Comparison of ENCODE assay signal across 1 cellular context in the genomic region with DNA sequence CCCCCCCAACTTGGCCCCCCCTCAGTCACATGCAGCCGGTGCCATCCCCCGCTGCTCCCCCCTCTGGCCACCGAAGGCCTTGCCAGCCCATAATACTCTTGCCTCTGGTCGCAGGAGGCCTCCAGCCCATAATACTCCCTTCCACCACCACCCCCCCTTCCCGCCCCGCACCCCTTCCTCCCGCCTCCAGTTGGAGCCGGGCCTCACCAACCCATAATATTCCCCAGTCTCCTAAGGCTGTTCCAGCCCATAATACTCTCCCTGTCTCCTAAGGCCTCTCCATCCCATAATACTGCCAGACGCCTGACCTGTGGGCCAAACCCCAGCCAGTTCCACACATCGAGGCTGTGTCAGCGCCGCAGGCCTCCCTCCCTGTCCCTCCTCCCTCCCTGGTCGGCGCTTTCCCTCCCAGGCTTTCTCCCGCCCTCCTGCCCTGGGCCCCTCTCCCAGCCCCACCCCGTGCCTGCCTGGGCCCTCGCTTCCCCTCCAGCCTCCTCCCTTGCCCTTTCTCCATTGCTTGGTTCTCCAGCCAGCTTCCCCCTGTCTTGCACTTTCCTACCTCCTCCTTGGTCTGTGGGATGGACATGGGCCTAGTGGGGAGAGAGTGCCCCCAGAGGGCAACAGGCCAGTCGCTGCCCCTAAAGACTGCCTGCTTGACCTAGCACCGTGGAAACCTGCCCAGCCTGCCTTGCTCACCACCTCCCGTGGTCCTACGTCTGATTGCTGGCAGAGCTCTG.
TF ChIP-seq lines count a peak whose summit lies in the region.

No MANE protein-coding gene starts in this region.

TF ChIP-seq in GM12878, 131 proteins besides CTCF, POLR2A, EP300 and RAD21 (continues in another document):
- TF ChIP-seq, protein P1, sequence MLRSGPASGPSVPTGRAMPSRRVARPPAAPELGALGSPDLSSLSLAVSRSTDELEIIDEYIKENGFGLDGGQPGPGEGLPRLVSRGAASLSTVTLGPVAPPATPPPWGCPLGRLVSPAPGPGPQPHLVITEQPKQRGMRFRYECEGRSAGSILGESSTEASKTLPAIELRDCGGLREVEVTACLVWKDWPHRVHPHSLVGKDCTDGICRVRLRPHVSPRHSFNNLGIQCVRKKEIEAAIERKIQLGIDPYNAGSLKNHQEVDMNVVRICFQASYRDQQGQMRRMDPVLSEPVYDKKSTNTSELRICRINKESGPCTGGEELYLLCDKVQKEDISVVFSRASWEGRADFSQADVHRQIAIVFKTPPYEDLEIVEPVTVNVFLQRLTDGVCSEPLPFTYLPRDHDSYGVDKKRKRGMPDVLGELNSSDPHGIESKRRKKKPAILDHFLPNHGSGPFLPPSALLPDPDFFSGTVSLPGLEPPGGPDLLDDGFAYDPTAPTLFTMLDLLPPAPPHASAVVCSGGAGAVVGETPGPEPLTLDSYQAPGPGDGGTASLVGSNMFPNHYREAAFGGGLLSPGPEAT (IDR thresholded peaks at IDR 0.05; ENCODE audit: low read depth) = no peak
- TF ChIP-seq, protein P2, sequence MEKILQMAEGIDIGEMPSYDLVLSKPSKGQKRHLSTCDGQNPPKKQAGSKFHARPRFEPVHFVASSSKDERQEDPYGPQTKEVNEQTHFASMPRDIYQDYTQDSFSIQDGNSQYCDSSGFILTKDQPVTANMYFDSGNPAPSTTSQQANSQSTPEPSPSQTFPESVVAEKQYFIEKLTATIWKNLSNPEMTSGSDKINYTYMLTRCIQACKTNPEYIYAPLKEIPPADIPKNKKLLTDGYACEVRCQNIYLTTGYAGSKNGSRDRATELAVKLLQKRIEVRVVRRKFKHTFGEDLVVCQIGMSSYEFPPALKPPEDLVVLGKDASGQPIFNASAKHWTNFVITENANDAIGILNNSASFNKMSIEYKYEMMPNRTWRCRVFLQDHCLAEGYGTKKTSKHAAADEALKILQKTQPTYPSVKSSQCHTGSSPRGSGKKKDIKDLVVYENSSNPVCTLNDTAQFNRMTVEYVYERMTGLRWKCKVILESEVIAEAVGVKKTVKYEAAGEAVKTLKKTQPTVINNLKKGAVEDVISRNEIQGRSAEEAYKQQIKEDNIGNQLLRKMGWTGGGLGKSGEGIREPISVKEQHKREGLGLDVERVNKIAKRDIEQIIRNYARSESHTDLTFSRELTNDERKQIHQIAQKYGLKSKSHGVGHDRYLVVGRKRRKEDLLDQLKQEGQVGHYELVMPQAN (conservative IDR thresholded peaks at IDR 0.05) = no peak
- TF ChIP-seq TARDBP (IDR thresholded peaks at IDR 0.05; ENCODE audit: borderline replicate concordance) = no peak
- no peak for TF ChIP-seq TCF7 (IDR thresholded peaks at IDR 0.05; ENCODE audit: borderline replicate concordance)
- no peak for TF ChIP-seq POLR2AphosphoS5 (IDR thresholded peaks at IDR 0.05; ENCODE audit: low read length)
- TF ChIP-seq, protein P3, sequence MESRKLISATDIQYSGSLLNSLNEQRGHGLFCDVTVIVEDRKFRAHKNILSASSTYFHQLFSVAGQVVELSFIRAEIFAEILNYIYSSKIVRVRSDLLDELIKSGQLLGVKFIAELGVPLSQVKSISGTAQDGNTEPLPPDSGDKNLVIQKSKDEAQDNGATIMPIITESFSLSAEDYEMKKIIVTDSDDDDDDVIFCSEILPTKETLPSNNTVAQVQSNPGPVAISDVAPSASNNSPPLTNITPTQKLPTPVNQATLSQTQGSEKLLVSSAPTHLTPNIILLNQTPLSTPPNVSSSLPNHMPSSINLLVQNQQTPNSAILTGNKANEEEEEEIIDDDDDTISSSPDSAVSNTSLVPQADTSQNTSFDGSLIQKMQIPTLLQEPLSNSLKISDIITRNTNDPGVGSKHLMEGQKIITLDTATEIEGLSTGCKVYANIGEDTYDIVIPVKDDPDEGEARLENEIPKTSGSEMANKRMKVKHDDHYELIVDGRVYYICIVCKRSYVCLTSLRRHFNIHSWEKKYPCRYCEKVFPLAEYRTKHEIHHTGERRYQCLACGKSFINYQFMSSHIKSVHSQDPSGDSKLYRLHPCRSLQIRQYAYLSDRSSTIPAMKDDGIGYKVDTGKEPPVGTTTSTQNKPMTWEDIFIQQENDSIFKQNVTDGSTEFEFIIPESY (IDR thresholded peaks at IDR 0.05) = no peak
- 0 out of 2 replicates have a peak, but pooled peaks have one; percentile 20 for TF ChIP-seq NR2F1 (conservative IDR thresholded peaks at IDR 0.05)
- no peak for TF ChIP-seq SRF (IDR thresholded peaks at IDR 0.05; ENCODE audit: low read depth in 2 of 2, low read length in 2 of 2)
- TF ChIP-seq RUNX3 (IDR thresholded peaks at IDR 0.05; ENCODE audit: low read length) = no peak
- TF ChIP-seq, protein P4, sequence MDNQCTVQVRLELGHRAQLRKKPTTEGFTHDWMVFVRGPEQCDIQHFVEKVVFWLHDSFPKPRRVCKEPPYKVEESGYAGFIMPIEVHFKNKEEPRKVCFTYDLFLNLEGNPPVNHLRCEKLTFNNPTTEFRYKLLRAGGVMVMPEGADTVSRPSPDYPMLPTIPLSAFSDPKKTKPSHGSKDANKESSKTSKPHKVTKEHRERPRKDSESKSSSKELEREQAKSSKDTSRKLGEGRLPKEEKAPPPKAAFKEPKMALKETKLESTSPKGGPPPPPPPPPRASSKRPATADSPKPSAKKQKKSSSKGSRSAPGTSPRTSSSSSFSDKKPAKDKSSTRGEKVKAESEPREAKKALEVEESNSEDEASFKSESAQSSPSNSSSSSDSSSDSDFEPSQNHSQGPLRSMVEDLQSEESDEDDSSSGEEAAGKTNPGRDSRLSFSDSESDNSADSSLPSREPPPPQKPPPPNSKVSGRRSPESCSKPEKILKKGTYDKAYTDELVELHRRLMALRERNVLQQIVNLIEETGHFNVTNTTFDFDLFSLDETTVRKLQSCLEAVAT (IDR thresholded peaks at IDR 0.05) = peak; percentile 46; the same call in 1 of the 2 replicates
- TF ChIP-seq ZNF384 (IDR thresholded peaks at IDR 0.05; ENCODE audit: borderline replicate concordance, low read depth, low read length) = no peak
- no peak for TF ChIP-seq IRF4 (IDR thresholded peaks at IDR 0.05; ENCODE audit: low read depth, low read length)
- TF ChIP-seq, protein P5, sequence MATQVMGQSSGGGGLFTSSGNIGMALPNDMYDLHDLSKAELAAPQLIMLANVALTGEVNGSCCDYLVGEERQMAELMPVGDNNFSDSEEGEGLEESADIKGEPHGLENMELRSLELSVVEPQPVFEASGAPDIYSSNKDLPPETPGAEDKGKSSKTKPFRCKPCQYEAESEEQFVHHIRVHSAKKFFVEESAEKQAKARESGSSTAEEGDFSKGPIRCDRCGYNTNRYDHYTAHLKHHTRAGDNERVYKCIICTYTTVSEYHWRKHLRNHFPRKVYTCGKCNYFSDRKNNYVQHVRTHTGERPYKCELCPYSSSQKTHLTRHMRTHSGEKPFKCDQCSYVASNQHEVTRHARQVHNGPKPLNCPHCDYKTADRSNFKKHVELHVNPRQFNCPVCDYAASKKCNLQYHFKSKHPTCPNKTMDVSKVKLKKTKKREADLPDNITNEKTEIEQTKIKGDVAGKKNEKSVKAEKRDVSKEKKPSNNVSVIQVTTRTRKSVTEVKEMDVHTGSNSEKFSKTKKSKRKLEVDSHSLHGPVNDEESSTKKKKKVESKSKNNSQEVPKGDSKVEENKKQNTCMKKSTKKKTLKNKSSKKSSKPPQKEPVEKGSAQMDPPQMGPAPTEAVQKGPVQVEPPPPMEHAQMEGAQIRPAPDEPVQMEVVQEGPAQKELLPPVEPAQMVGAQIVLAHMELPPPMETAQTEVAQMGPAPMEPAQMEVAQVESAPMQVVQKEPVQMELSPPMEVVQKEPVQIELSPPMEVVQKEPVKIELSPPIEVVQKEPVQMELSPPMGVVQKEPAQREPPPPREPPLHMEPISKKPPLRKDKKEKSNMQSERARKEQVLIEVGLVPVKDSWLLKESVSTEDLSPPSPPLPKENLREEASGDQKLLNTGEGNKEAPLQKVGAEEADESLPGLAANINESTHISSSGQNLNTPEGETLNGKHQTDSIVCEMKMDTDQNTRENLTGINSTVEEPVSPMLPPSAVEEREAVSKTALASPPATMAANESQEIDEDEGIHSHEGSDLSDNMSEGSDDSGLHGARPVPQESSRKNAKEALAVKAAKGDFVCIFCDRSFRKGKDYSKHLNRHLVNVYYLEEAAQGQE (IDR thresholded peaks at IDR 0.05; ENCODE audit: low read depth, low read length) = no peak
- TF ChIP-seq, protein P6, sequence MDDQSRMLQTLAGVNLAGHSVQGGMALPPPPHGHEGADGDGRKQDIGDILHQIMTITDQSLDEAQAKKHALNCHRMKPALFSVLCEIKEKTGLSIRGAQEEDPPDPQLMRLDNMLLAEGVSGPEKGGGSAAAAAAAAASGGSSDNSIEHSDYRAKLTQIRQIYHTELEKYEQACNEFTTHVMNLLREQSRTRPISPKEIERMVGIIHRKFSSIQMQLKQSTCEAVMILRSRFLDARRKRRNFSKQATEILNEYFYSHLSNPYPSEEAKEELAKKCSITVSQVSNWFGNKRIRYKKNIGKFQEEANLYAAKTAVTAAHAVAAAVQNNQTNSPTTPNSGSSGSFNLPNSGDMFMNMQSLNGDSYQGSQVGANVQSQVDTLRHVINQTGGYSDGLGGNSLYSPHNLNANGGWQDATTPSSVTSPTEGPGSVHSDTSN (IDR thresholded peaks at IDR 0.05; ENCODE audit: insufficient replicate concordance, low read depth, low read length) = no peak
- no peak for TF ChIP-seq MEF2B (IDR thresholded peaks at IDR 0.05; ENCODE audit: partially characterized antibody, poor library complexity, severe bottlenecking)
- TF ChIP-seq, protein P7, sequence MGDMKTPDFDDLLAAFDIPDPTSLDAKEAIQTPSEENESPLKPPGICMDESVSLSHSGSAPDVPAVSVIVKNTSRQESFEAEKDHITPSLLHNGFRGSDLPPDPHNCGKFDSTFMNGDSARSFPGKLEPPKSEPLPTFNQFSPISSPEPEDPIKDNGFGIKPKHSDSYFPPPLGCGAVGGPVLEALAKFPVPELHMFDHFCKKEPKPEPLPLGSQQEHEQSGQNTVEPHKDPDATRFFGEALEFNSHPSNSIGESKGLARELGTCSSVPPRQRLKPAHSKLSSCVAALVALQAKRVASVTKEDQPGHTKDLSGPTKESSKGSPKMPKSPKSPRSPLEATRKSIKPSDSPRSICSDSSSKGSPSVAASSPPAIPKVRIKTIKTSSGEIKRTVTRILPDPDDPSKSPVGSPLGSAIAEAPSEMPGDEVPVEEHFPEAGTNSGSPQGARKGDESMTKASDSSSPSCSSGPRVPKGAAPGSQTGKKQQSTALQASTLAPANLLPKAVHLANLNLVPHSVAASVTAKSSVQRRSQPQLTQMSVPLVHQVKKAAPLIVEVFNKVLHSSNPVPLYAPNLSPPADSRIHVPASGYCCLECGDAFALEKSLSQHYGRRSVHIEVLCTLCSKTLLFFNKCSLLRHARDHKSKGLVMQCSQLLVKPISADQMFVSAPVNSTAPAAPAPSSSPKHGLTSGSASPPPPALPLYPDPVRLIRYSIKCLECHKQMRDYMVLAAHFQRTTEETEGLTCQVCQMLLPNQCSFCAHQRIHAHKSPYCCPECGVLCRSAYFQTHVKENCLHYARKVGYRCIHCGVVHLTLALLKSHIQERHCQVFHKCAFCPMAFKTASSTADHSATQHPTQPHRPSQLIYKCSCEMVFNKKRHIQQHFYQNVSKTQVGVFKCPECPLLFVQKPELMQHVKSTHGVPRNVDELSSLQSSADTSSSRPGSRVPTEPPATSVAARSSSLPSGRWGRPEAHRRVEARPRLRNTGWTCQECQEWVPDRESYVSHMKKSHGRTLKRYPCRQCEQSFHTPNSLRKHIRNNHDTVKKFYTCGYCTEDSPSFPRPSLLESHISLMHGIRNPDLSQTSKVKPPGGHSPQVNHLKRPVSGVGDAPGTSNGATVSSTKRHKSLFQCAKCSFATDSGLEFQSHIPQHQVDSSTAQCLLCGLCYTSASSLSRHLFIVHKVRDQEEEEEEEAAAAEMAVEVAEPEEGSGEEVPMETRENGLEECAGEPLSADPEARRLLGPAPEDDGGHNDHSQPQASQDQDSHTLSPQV (IDR thresholded peaks at IDR 0.05) = no peak
- TF ChIP-seq, protein P8, sequence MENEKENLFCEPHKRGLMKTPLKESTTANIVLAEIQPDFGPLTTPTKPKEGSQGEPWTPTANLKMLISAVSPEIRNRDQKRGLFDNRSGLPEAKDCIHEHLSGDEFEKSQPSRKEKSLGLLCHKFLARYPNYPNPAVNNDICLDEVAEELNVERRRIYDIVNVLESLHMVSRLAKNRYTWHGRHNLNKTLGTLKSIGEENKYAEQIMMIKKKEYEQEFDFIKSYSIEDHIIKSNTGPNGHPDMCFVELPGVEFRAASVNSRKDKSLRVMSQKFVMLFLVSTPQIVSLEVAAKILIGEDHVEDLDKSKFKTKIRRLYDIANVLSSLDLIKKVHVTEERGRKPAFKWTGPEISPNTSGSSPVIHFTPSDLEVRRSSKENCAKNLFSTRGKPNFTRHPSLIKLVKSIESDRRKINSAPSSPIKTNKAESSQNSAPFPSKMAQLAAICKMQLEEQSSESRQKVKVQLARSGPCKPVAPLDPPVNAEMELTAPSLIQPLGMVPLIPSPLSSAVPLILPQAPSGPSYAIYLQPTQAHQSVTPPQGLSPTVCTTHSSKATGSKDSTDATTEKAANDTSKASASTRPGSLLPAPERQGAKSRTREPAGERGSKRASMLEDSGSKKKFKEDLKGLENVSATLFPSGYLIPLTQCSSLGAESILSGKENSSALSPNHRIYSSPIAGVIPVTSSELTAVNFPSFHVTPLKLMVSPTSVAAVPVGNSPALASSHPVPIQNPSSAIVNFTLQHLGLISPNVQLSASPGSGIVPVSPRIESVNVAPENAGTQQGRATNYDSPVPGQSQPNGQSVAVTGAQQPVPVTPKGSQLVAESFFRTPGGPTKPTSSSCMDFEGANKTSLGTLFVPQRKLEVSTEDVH (IDR thresholded peaks at IDR 0.05; ENCODE audit: low read depth, partially characterized antibody) = no peak
- TF ChIP-seq YBX1 (IDR thresholded peaks at IDR 0.05) = no peak
- TF ChIP-seq NBN (IDR thresholded peaks at IDR 0.05) = 0 out of 2 replicates have a peak, but pooled peaks have one; percentile 10
- TF ChIP-seq SPI1 (IDR thresholded peaks at IDR 0.05; ENCODE audit: borderline replicate concordance, insufficient read depth, low read depth, low read length) = no peak
- TF ChIP-seq CHD4 (IDR thresholded peaks at IDR 0.05) = no peak
- TF ChIP-seq HDGF (IDR thresholded peaks at IDR 0.05) = peak; percentile 94
- peak; percentile 23 for TF ChIP-seq IKZF1 (conservative IDR thresholded peaks at IDR 0.05)
- no peak for TF ChIP-seq BMI1 (IDR thresholded peaks at IDR 0.05; ENCODE audit: borderline replicate concordance)
- TF ChIP-seq ZBED1 (IDR thresholded peaks at IDR 0.05; ENCODE audit: borderline replicate concordance) = no peak
- no peak for TF ChIP-seq MXI1 (IDR thresholded peaks at IDR 0.05; ENCODE audit: low read depth, low read length)
- TF ChIP-seq, protein P9, sequence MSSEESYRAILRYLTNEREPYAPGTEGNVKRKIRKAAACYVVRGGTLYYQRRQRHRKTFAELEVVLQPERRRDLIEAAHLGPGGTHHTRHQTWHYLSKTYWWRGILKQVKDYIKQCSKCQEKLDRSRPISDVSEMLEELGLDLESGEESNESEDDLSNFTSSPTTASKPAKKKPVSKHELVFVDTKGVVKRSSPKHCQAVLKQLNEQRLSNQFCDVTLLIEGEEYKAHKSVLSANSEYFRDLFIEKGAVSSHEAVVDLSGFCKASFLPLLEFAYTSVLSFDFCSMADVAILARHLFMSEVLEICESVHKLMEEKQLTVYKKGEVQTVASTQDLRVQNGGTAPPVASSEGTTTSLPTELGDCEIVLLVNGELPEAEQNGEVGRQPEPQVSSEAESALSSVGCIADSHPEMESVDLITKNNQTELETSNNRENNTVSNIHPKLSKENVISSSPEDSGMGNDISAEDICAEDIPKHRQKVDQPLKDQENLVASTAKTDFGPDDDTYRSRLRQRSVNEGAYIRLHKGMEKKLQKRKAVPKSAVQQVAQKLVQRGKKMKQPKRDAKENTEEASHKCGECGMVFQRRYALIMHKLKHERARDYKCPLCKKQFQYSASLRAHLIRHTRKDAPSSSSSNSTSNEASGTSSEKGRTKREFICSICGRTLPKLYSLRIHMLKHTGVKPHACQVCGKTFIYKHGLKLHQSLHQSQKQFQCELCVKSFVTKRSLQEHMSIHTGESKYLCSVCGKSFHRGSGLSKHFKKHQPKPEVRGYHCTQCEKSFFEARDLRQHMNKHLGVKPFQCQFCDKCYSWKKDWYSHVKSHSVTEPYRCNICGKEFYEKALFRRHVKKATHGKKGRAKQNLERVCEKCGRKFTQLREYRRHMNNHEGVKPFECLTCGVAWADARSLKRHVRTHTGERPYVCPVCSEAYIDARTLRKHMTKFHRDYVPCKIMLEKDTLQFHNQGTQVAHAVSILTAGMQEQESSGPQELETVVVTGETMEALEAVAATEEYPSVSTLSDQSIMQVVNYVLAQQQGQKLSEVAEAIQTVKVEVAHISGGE (CRISPR knock-in tag; IDR thresholded peaks at IDR 0.05) = no peak
- no peak for TF ChIP-seq SUZ12 (IDR thresholded peaks at IDR 0.05; ENCODE audit: unreplicated experiment)
